Comparison of ENCODE assay signal across 23 cellular contexts in the genomic region with DNA sequence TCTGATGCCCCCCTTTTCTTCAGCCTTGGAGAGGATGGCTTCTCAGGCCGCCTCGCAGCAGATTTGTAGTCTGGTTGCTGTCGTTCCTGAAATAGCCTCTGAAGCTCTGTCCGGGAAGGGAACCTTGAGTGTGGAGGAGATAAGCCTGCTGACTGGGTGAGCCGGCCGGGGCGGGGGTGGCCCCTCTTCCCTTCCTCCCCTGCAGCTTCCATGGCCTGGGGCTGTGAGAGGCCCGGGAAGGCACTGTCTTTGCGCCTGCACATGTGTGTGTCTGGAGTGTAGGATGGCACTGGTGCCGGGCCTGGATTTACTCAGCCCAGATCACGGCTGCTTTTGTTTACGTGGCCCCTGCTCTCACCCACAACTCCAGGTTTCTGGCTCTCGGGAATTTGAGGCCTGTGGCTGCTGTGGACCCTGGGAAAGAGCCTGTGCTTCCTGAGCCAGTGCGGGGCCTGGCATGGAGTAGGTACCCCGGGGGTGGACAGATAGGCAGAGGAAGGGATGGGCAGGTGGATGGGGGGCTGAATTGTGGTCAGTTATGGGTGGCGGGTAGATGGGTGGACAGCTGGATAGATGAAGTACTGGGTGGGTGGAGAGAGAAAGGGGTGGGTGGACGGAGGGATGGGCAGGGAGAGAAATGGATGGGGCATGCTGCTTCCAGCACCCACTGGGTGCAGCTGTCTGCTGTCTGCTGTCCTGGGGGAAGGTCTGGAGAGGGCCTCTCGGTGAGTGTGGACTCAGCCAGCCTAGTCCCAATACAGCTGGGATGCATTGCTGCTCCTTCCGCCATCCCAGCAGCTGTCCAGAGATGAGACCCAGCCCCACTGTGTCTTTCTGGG. TPM values are rescaled to one million over a fixed set of nuclear protein-coding genes. Genes with fewer than 3 reads are reported as not detected.
DNase-seq lines count a peak whose midpoint lies in the region; ATAC-seq and TF ChIP-seq lines count a peak whose summit lies in the region.
"Had no signal": no experiment of that assay in that cellular context is flagged by ENCODE, and none has a peak within 500 bp of the region (broad histone marks: within the 10 kb centered on the region; RNA-seq: fewer than 3 reads in every experiment).

No MANE protein-coding gene starts in this region.

- in situ Hi-C loops in transverse colon (cut with MboI; ENCODE audit: low pct_ligation_motif_present in 1 of 4, low pct_unique_long_range_greater_than_20kb in 1 of 4, low sequenced_read_pairs in 3 of 4) (no loop called here), GM13977 (cut with MboI; ENCODE audit: low pct_unique_long_range_greater_than_20kb, low sequenced_read_pairs, unreplicated experiment) (no loop called here)

- TF ChIP-seq CTCF in SK-N-SH (IDR thresholded peaks at IDR 0.05) (no peak), transverse colon (IDR thresholded peaks at IDR 0.05) (no peak), GM13977 (IDR thresholded peaks at IDR 0.05; ENCODE audit: extremely low read depth, insufficient read depth, missing control alignments) (no peak)

- H3K36me3 ChIP-seq in SK-N-SH (replicated peaks in 1 of 2; ENCODE audit: control insufficient read depth in 1 of 2, insufficient read depth in 2 of 2, low read length in 1 of 2) (no peaks in the 10 kb centered on the region), transverse colon (no peaks in the 10 kb centered on the region)
- H3K36me3 ChIP-seq: neutrophil, sigmoid colon had no signal

- TF ChIP-seq RAD21 in SK-N-SH (IDR thresholded peaks at IDR 0.05; ENCODE audit: low read length): no peak

- no peak for TF ChIP-seq POLR2A in transverse colon (IDR thresholded peaks at IDR 0.05)

- no peaks in the 10 kb centered on the region for H3K79me2 ChIP-seq in SK-N-SH (ENCODE audit: insufficient read depth)

- H3K27me3 ChIP-seq in SK-N-SH (ENCODE audit: insufficient read depth) (no peaks in the 10 kb centered on the region), transverse colon (no peaks in the 10 kb centered on the region)
- H3K27me3 ChIP-seq: neutrophil, sigmoid colon had no signal

- intact Hi-C loops in Right ventricle myocardium superior (cut with DNase I) (no loop called here), transverse colon (cut with DNase I; ENCODE audit: low total_unique reads) (no loop called here)

- WGBS in SK-N-SH (ENCODE audit: low lambda C conversion rate): 35% methylated on average over 12 of the region's 19 CpGs
- 80 to 82% methylated on average over 2 to 19 of the region's 19 CpGs for WGBS in transverse colon (ENCODE audit: low coverage in 1 of 2), 2 donors

- H3K9me2 ChIP-seq in SK-N-SH: no peaks in the 10 kb centered on the region

- no peaks in the 10 kb centered on the region for H3F3A ChIP-seq in SK-N-SH (replicated peaks; ENCODE audit: insufficient read depth)

- H3K9me3 ChIP-seq in SK-N-SH (no peaks in the 10 kb centered on the region), transverse colon (no peaks in the 10 kb centered on the region)
- H3K9me3 ChIP-seq: neutrophil, sigmoid colon had no signal

- no peak overlapping the region for H2AFZ ChIP-seq in SK-N-SH (ENCODE audit: low read depth)

- H3K4me2 ChIP-seq in SK-N-SH: no peak overlapping the region

- peak; percentile 83 for DNase-seq in SK-N-SH
- peak; percentile 68 for DNase-seq in Right ventricle myocardium superior
- peak; percentile 90 for DNase-seq in mesenteric fat pad (ENCODE audit: low spot score)
- no peak for DNase-seq in transverse colon
- no peak for DNase-seq in stimulated activated CD4-positive, alpha-beta T cell treated with anti-CD3 and anti-CD28 coated beads, Interleukin-4, amount 100 ng/mL, for 24 hours
- DNase-seq in GM13977 (ENCODE audit: low spot score): no peak
- DNase-seq: activated gamma-delta T cell treated with Interleukin-2 at 50 U/mL for 16 hours; cortex of kidney; DMS79 treated with DMSO at 0.1 percent for 48 hours; immature natural killer cell; mesenchymal stem cell; NCI-H2029; stimulated activated CD4-positive, alpha-beta T cell treated with anti-CD3 and anti-CD28 coated beads, Interleukin-4, amount 100 ng/mL, for 1 hour; SW 1271; trophoblast cell had no signal

- ATAC-seq in SK-N-SH treated with all-trans-retinoic acid at 6 μM for 48 hours: no peak
- ATAC-seq in Right ventricle myocardium superior (ENCODE audit: poor library complexity): peak; percentile 68
- ATAC-seq in GM19395 (IDR thresholded peaks at IDR 0.05; ENCODE audit: unreplicated experiment): no peak
- ATAC-seq: WTC11 had no signal

- CTCF ChIA-PET in SK-N-SH (lab: Yijun Ruan, JAX): interaction anchor here (1.1 to 2.5 kb wide), 3 partner anchors 41 to 72 kb away, joined by 4 to 7 read pairs (median 7); no protein-coding TSS in a partner anchor

- H3K27ac ChIP-seq in SK-N-SH (ENCODE audit: low read depth in 2 of 2, low read length in 1 of 2) (peak overlapping the region in 1 of 2 experiments; percentile 43; a peak in 1 of 4 replicates), transverse colon (peak overlapping the region in 3 of 4 donors; percentile 40 to 72 (median 55))
- H3K27ac ChIP-seq: 22Rv1, neutrophil, sigmoid colon had no signal

- no peak overlapping the region for H3K4me3 ChIP-seq in SK-N-SH (ENCODE audit: low read depth in 2 of 2, low read length in 1 of 2)
- H3K4me3 ChIP-seq in transverse colon: no peak overlapping the region
- H3K4me3 ChIP-seq: sigmoid colon had no signal

- peak in 1 of 2 experiments; percentile 51; a peak in 2 of 4 replicates for TF ChIP-seq EP300 in SK-N-SH (IDR thresholded peaks at IDR 0.05; ENCODE audit: borderline replicate concordance in 1 of 2, low read depth in 1 of 2, low read length in 1 of 2)
- no peak for TF ChIP-seq EP300 in transverse colon (IDR thresholded peaks at IDR 0.05; ENCODE audit: low read depth)

- H3K9ac ChIP-seq in SK-N-SH: no peak overlapping the region

- POLR2A ChIA-PET in SK-N-SH (lab: Yijun Ruan, JAX): no interaction called here

- peaks cover 0 to 26% of the 10 kb centered on the region in 2 experiments; a peak in 1 of 4 replicates for H3K4me1 ChIP-seq in SK-N-SH (ENCODE audit: control insufficient read depth in 1 of 2, insufficient read depth in 2 of 2, low read depth in 1 of 2, low read length in 1 of 2)
- peaks cover 0 to 40% (median 30%) of the 10 kb centered on the region in 4 donors for H3K4me1 ChIP-seq in transverse colon
- H3K4me1 ChIP-seq: sigmoid colon had no signal

- no peaks in the 10 kb centered on the region for H4K20me1 ChIP-seq in SK-N-SH (ENCODE audit: insufficient read depth)

TF ChIP-seq in SK-N-SH, 30 proteins besides CTCF, POLR2A, EP300 and RAD21 (continues in another document):
- TF ChIP-seq, protein P1, sequence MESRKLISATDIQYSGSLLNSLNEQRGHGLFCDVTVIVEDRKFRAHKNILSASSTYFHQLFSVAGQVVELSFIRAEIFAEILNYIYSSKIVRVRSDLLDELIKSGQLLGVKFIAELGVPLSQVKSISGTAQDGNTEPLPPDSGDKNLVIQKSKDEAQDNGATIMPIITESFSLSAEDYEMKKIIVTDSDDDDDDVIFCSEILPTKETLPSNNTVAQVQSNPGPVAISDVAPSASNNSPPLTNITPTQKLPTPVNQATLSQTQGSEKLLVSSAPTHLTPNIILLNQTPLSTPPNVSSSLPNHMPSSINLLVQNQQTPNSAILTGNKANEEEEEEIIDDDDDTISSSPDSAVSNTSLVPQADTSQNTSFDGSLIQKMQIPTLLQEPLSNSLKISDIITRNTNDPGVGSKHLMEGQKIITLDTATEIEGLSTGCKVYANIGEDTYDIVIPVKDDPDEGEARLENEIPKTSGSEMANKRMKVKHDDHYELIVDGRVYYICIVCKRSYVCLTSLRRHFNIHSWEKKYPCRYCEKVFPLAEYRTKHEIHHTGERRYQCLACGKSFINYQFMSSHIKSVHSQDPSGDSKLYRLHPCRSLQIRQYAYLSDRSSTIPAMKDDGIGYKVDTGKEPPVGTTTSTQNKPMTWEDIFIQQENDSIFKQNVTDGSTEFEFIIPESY (IDR thresholded peaks at IDR 0.05; ENCODE audit: borderline replicate concordance, low read depth): no peak
- TF ChIP-seq FOSL2 (IDR thresholded peaks at IDR 0.05; ENCODE audit: borderline replicate concordance, low read depth) (no peak), FOXJ3 (CRISPR knock-in tag; IDR thresholded peaks at IDR 0.05) (peak; percentile 88), TEAD4 (IDR thresholded peaks at IDR 0.05; ENCODE audit: borderline replicate concordance, insufficient read depth) (no peak)

TF ChIP-seq in SK-N-SH treated with all-trans-retinoic acid at 6 μM for 48 hours, 23 proteins besides CTCF, POLR2A, EP300 and RAD21 (continues in another document):
- no peak for TF ChIP-seq ZFP30 (CRISPR knock-in tag; IDR thresholded peaks at IDR 0.05)
- TF ChIP-seq TOX (CRISPR knock-in tag; IDR thresholded peaks at IDR 0.05; ENCODE audit: borderline replicate concordance): no peak
- TF ChIP-seq ZC3H10 (CRISPR knock-in tag; IDR thresholded peaks at IDR 0.05): no peak
- no peak for TF ChIP-seq GLIS3 (CRISPR knock-in tag; IDR thresholded peaks at IDR 0.05)
- no peak for TF ChIP-seq ZNF8 (CRISPR knock-in tag; IDR thresholded peaks at IDR 0.05)
- TF ChIP-seq, protein P2, sequence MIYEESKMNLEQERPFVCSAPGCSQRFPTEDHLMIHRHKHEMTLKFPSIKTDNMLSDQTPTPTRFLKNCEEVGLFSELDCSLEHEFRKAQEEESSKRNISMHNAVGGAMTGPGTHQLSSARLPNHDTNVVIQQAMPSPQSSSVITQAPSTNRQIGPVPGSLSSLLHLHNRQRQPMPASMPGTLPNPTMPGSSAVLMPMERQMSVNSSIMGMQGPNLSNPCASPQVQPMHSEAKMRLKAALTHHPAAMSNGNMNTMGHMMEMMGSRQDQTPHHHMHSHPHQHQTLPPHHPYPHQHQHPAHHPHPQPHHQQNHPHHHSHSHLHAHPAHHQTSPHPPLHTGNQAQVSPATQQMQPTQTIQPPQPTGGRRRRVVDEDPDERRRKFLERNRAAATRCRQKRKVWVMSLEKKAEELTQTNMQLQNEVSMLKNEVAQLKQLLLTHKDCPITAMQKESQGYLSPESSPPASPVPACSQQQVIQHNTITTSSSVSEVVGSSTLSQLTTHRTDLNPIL (CRISPR knock-in tag; IDR thresholded peaks at IDR 0.05; ENCODE audit: low read depth): no peak
- TF ChIP-seq ZNF565 (CRISPR knock-in tag; conservative IDR thresholded peaks at IDR 0.05; ENCODE audit: low read depth): no peak
- TF ChIP-seq ZNF70 (CRISPR knock-in tag; IDR thresholded peaks at IDR 0.05): no peak
- no peak for TF ChIP-seq RARB (CRISPR knock-in tag; IDR thresholded peaks at IDR 0.05)
- no peak for TF ChIP-seq ESRRG (CRISPR knock-in tag; IDR thresholded peaks at IDR 0.05)
- no peak for TF ChIP-seq ISL1 (CRISPR knock-in tag; IDR thresholded peaks at IDR 0.05)

RNA-seq across cellular contexts. Expression of a gene that starts 16.7 kb away (rescaled TPM):
- polyA plus RNA-seq in SK-N-SH (2012; rRNA removed): 0.05 and 0.15 TPM in 2 replicates
- polyA plus RNA-seq in SK-N-SH (2012; cell fraction: cytosol; rRNA removed): 0.10 and 0.12 TPM in 2 replicates
- polyA plus RNA-seq in SK-N-SH (2012; cell fraction: nucleus; rRNA removed): 0.06 and 0.40 TPM in 2 replicates
- total RNA-seq in Right ventricle myocardium superior (33.4 TPM), mesenteric fat pad (10.7 TPM), transverse colon (10 to 100 TPM in 3 of 4 donors, 1 to 10 TPM in 1; 5.6 to 46.8 (median 24.6) TPM)

RNA-seq across cellular contexts. Expression of a gene that starts 17.2 kb away (rescaled TPM):
- polyA plus RNA-seq in SK-N-SH (2012; rRNA removed): not detected in 2 replicates
- not detected in 2 replicates for polyA plus RNA-seq in SK-N-SH (2012; cell fraction: cytosol; rRNA removed)
- 0.06 and 0.07 TPM in 2 replicates for polyA plus RNA-seq in SK-N-SH (2012; cell fraction: nucleus; rRNA removed)
- not detected for total RNA-seq in Right ventricle myocardium superior
- total RNA-seq in mesenteric fat pad: not detected
- total RNA-seq in transverse colon: 1 to 10 TPM; 1.4 to 7.5 (median 4.3) TPM
- total RNA-seq: aorta, sigmoid colon had no signal
- polyA plus RNA-seq: CD14-positive monocyte, immature natural killer cell had no signal

Comparison
In these comparisons a context has a peak if more than half of its experiments do, and no peak if none do; other contexts are left out.
1. DNase-seq: peak in SK-N-SH (single experiment), Right ventricle myocardium superior (single experiment) and mesenteric fat pad (single experiment); none in transverse colon (single experiment), stimulated activated CD4-positive, alpha-beta T cell treated with anti-CD3 and anti-CD28 coated beads, Interleukin-4, amount 100 ng/mL, for 24 hours (single experiment) and GM13977 (single experiment).